ENCODE assay signal across 8 cellular contexts in the genomic region with DNA sequence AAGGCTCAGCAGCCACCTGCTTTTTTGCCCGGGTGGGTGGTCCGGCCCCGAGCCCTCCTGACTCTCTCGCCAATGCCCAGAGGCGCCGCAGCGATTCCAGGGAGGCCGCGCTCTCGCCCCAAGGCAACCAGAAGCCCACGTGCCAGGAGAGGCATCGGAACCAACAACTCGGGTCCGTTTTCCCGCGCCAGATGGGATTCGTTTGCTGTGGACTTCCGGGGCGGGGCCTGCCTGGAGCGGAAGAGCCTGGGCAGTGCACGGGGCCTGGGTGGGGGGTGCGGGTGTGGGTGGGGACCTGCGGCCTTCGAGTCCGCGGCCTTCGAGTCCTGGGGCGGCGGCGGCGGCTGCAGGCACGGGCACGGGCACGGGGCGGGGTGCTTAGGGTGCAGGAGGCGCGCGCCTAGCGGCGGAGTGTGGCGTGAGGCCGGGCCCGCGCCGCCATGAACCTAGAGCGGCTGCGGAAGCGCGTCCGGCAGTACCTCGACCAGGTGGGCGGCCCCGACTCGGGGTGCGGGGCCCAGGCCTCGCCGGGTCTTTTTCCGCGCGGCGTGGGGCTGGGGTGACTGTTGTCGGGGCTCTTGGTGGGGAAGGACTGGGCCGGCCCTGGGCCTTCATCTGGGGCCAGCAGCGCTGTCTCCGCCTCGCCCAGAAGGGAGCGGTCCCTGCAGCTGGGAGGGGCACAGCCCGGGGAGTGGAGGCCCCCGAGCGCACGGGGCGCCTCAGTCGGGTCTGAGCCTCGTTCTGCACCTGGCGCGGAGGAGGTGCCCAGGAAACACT. TPM values are rescaled to one million over a fixed set of nuclear protein-coding genes. Genes with fewer than 3 reads are reported as not detected.
A peak's percentile ranks its signal among the peaks of the same experiment; 100 is the strongest.
DNase-seq lines count a peak whose midpoint lies in the region; ATAC-seq and TF ChIP-seq lines count a peak whose summit lies in the region.

TSS of gene CDC16 (plus strand) at position 253 of the 777 bp plus-strand sequence. CDS start at position 441, 188 bp downstream.

- H3K9me3 ChIP-seq in heart left ventricle = no peaks in the 10 kb centered on the region

- intact Hi-C loops in heart left ventricle (cut with DNase I) = loop anchor here in 1 of 10 donors (2.0 kb wide), 1 partner anchor 418 kb away; no protein-coding TSS in a partner anchor
- intact Hi-C loops in posterior cingulate gyrus (cut with DNase I) = loop anchor here (1.0 kb wide), 1 partner anchor 46 kb away; the partner anchor contains the start of gene UPF3A

- peak in 1 of 2 donors; percentile 72 for TF ChIP-seq POLR2A in heart left ventricle (IDR thresholded peaks at IDR 0.05)

- CTCF ChIA-PET in T-cell (lab: Charles Lee) = no interaction called here

- H3K27ac ChIP-seq in adipose tissue (ENCODE audit: low read depth, low read length) (no peak within 1 kb of the TSS), heart left ventricle (peak within 1 kb of the TSS; percentile 74 to 93 (median 84))

- H3K9me3 Mint-ChIP-seq in T-cell (no peaks in the 10 kb centered on the region), type B pancreatic cell (no peaks in the 10 kb centered on the region)

- H3K27ac Mint-ChIP-seq in T-cell (peak within 1 kb of the TSS; percentile 85 to 91), type B pancreatic cell (peak within 1 kb of the TSS; percentile 82)

- H3K4me1 ChIP-seq in heart left ventricle = peaks cover 0 to 22% (median 12%) of the 10 kb centered on the region in 12 donors

- H3K4me3 ChIP-seq in GM12875 (ENCODE audit: low read depth, low read length) (peak within 1 kb of the TSS; percentile 89), heart left ventricle (peak within 1 kb of the TSS; percentile 59 to 100 (median 94))

- POLR2A ChIA-PET in T-cell (lab: Charles Lee) = no interaction called here

- TF ChIP-seq CTCF in GM12875 (IDR thresholded peaks at IDR 0.05; ENCODE audit: borderline replicate concordance, insufficient read depth, low read depth, low read length) (0 out of 2 replicates have a peak, but pooled peaks have one; percentile 12), heart left ventricle (IDR thresholded peaks at IDR 0.05) (peak in 5 of 12 donors; percentile 12 to 34 (median 31)), type B pancreatic cell (conservative IDR thresholded peaks at IDR 0.05) (peak; percentile 49)

- H3K27me3 Mint-ChIP-seq in T-cell (peaks cover 0 to 8% of the 10 kb centered on the region in 2 donors), type B pancreatic cell (peaks cover 24% of the 10 kb centered on the region)

- H3K36me3 ChIP-seq in heart left ventricle = peaks cover 0 to 34% (median 30%) of the 10 kb centered on the region in 9 donors

- H3K27me3 ChIP-seq in heart left ventricle = peaks cover 0 to 11% (median 6%) of the 10 kb centered on the region in 9 donors

- H3K4me1 Mint-ChIP-seq in T-cell (peaks cover 26 to 32% (median 29%) of the 10 kb centered on the region in 3 donors), type B pancreatic cell (ENCODE audit: unreplicated experiment) (peaks cover 15% of the 10 kb centered on the region)

- H3K4me3 Mint-ChIP-seq in T-cell (peak within 1 kb of the TSS; percentile 79 to 84 (median 84)), type B pancreatic cell (peak within 1 kb of the TSS; percentile 94)

- WGBS in adipose tissue, 3 donors = 0 to 1% (median 0%) methylated on average over 73 to 76 of the region's 76 CpGs
- 0 to 2% (median 1%) methylated on average over 30 to 76 of the region's 76 CpGs for WGBS in heart left ventricle, 4 donors

- peak; percentile 86 for ATAC-seq in HG02763 (IDR thresholded peaks at IDR 0.05; ENCODE audit: unreplicated experiment)
- peak; percentile 85 to 92 (median 91) for ATAC-seq in T-cell (replicated peaks in 1 of 4)
- peak; percentile 91 to 99 (median 98) for ATAC-seq in heart left ventricle

- DNase-seq in NCI-H1417 treated with DMSO at 0.1 percent for 48 hours (lab: John Stamatoyannopoulos, UW) (peak; percentile 74), T-cell (peak; percentile 46 to 90 (median 66)), heart left ventricle (peak; percentile 93 to 96 (median 94)), posterior cingulate gyrus (peak; percentile 89 to 99 (median 94)), type B pancreatic cell (ENCODE audit: extremely low spot score, unreplicated experiment) (peak; percentile 90)

- H3K36me3 Mint-ChIP-seq in T-cell (peaks cover 19% of the 10 kb centered on the region), type B pancreatic cell (peaks cover 13% of the 10 kb centered on the region)

RNA-seq across cellular contexts. Expression of gene CDC16, which starts in this region (rescaled TPM):
- total RNA-seq in T-cell (10 to 100 TPM; 61.5 to 97.8 (median 78.8) TPM), heart left ventricle (10 to 100 TPM; 20.0 to 41.7 (median 31.6) TPM), type B pancreatic cell (ENCODE audit: low replicate concordance) (66.4 and 81.7 TPM in 2 replicates)
- polyA plus RNA-seq in adipose tissue (10 to 100 TPM; 34.5 to 44.3 (median 39.6) TPM), heart left ventricle (10 to 100 TPM; 38.6 to 39.5 TPM)
